Comparison of ENCODE assay signal across 16 cellular contexts in the genomic region with DNA sequence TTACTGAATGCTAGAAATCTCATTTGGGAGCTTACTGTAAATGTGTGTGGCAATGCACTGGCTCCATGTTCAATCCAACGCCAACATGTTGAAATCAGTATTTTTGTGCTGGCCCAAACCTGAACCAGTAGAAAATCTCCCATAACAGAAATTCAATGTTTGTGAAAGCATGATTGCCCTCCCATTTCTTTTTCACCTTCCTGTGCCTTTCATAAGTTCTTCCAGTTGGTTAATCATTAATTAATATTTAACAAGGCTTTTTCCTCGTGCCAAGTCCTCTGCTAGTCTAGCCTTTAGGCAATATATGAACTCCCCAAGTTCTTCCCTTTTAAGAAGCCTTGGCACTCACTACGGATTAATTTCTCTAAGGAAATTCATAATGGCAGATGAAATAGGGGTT. TPM values are rescaled to one million over a fixed set of nuclear protein-coding genes. Genes with fewer than 3 reads are reported as not detected.
DNase-seq lines count a peak whose midpoint lies in the region; ATAC-seq and TF ChIP-seq lines count a peak whose summit lies in the region.
"Had no signal": no experiment of that assay in that cellular context is flagged by ENCODE, and none has a peak within 500 bp of the region (broad histone marks: within the 10 kb centered on the region; RNA-seq: fewer than 3 reads in every experiment).

No MANE protein-coding gene starts in this region.

- H3K36me3 ChIP-seq in HCT116 (ENCODE audit: control insufficient read depth in 1 of 2, insufficient read depth in 2 of 2, low read length in 2 of 2) = no peaks in the 10 kb centered on the region
- no peaks in the 10 kb centered on the region for H3K36me3 ChIP-seq in left lung
- H3K36me3 ChIP-seq in thoracic aorta = no peaks in the 10 kb centered on the region
- H3K36me3 ChIP-seq: BE2C had no signal

- no peaks in the 10 kb centered on the region for H3K36me3 Mint-ChIP-seq in brain

- no peaks in the 10 kb centered on the region for H3K27me3 ChIP-seq in HCT116 (ENCODE audit: insufficient read depth, low read length)
- H3K27me3 ChIP-seq in left lung = peaks cover 25 to 41% of the 10 kb centered on the region in 2 donors
- no peaks in the 10 kb centered on the region for H3K27me3 ChIP-seq in thoracic aorta (replicated peaks; ENCODE audit: insufficient read depth)
- H3K27me3 ChIP-seq: BE2C had no signal

- H3K27me3 Mint-ChIP-seq in brain = peaks cover 21% of the 10 kb centered on the region

- H3K4me2 ChIP-seq in HCT116 (ENCODE audit: low read length) = peak overlapping the region; percentile 79

- CTCF ChIA-PET in HCT116 (lab: Charles Lee) = no interaction called here

- no peak for TF ChIP-seq CTCF in HCT116 (IDR thresholded peaks at IDR 0.05 in 2 of 3, conservative IDR thresholded peaks at IDR 0.05 in 1 of 3; ENCODE audit: borderline replicate concordance in 1 of 3, insufficient read depth in 1 of 3, low read depth in 2 of 3, low read length in 2 of 3)
- TF ChIP-seq CTCF in brain (conservative IDR thresholded peaks at IDR 0.05) = no peak
- no peak for TF ChIP-seq CTCF in left lung (IDR thresholded peaks at IDR 0.05)
- TF ChIP-seq CTCF in thoracic aorta (IDR thresholded peaks at IDR 0.05) = no peak

- H2AFZ ChIP-seq in HCT116 (ENCODE audit: low read depth, low read length, poor library complexity, severe bottlenecking) = peak overlapping the region; percentile 46

- H3K9me3 ChIP-seq in HCT116 (ENCODE audit: control insufficient read depth in 1 of 2, insufficient read depth in 1 of 2, low read depth in 1 of 2, low read length in 2 of 2) = no peaks in the 10 kb centered on the region
- no peaks in the 10 kb centered on the region for H3K9me3 ChIP-seq in left lung
- H3K9me3 ChIP-seq in thoracic aorta = no peaks in the 10 kb centered on the region
- H3K9me3 ChIP-seq: BE2C had no signal

- RAD21 ChIA-PET in HCT116 (lab: Charles Lee; ENCODE audit: low non-redundant PET in 1 of 2, low total read pairs in 2 of 2, uncharacterized antibody in 2 of 2, unreplicated experiment in 2 of 2) = no interaction called here

- no peak for TF ChIP-seq RAD21 in HCT116 (IDR thresholded peaks at IDR 0.05; ENCODE audit: low read depth)

- H3K79me2 ChIP-seq in HCT116 (ENCODE audit: insufficient read depth, low read length) = peaks cover 36% of the 10 kb centered on the region

- H4K20me1 ChIP-seq in HCT116 (ENCODE audit: insufficient read depth) = no peaks in the 10 kb centered on the region

- peak overlapping the region in 3 of 5 experiments; percentile 95 to 97 (median 97) for H3K4me3 Mint-ChIP-seq in brain

- H3K4me3 ChIP-seq in HCT116 (replicated peaks in 1 of 2; ENCODE audit: low read depth in 1 of 2, low read length in 2 of 2) (peak overlapping the region in 1 of 2 experiments; percentile 70; a peak in 2 of 4 replicates), left lung (no peak overlapping the region), thoracic aorta (no peak overlapping the region)
- H3K4me3 ChIP-seq: skin epidermis had no signal

- H3K9me3 Mint-ChIP-seq in brain = peaks cover 0 to 2% (median 0%) of the 10 kb centered on the region in 5 experiments

- no peak for DNase-seq in HCT116 (ENCODE audit: low read depth, low spot score)
- no peak for DNase-seq in left lung
- DNase-seq in thoracic aorta (ENCODE audit: low spot score) = no peak
- no peak for DNase-seq in retina
- DNase-seq in NCI-H510A (lab: John Stamatoyannopoulos, UW) = no peak
- DNase-seq: activated CD4-positive, alpha-beta T cell treated with anti-CD3 and anti-CD28 coated beads for 48 hours; activated CD8-positive, alpha-beta memory T cell treated with anti-CD3 and anti-CD28 coated beads, Interleukin-2, amount 50 U/mL, for 48 hours; BE2C; DMS153; KG1; occipital lobe; stimulated activated naive CD4-positive, alpha-beta T cell had no signal

- TF ChIP-seq POLR2A in HCT116 (IDR thresholded peaks at IDR 0.05; ENCODE audit: borderline replicate concordance, extremely low read depth, insufficient read depth, insufficient read length) = no peak

- ATAC-seq in HCT116 (no peak), left lung (no peak), thoracic aorta (ENCODE audit: insufficient number of reproducible peaks, low FRiP score, low read depth) (no peak), HG03469 (IDR thresholded peaks at IDR 0.05; ENCODE audit: unreplicated experiment) (no peak), GM18861 (IDR thresholded peaks at IDR 0.05; ENCODE audit: unreplicated experiment) (no peak)

- H3K4me1 ChIP-seq in HCT116 (ENCODE audit: control insufficient read depth in 1 of 2, insufficient read depth in 2 of 2, low read length in 2 of 2) = peaks cover 13 to 25% of the 10 kb centered on the region in 2 experiments
- H3K4me1 ChIP-seq in left lung = no peaks in the 10 kb centered on the region
- H3K4me1 ChIP-seq in thoracic aorta (ENCODE audit: control insufficient read depth in 1 of 2, low read depth in 2 of 2) = peaks cover 0 to 7% of the 10 kb centered on the region in 2 donors

- H3K9me2 ChIP-seq in HCT116 (ENCODE audit: insufficient read depth) = no peaks in the 10 kb centered on the region

- POLR2A ChIA-PET in HCT116 (lab: Charles Lee) = no interaction called here

- H3K9ac ChIP-seq in HCT116 (ENCODE audit: low read length) = peak overlapping the region; percentile 35; the same call in 1 of the 2 replicates

- no TSS peak for BruUV-seq in HCT116 (replicated peaks; lab: Mats Ljungman, UMichigan)

- H3K4me1 Mint-ChIP-seq in brain = peaks cover 36% of the 10 kb centered on the region

- intact Hi-C loops in HCT116 (cut with micrococcal nuclease) = no loop called here
- intact Hi-C loops in left lung (cut with DNase I) = no loop called here

- H3K27ac ChIP-seq in HCT116 (ENCODE audit: low read depth, low read length) (peak overlapping the region; percentile 85; the same call in 1 of the 2 replicates), left lung (peak overlapping the region; percentile 41 to 85), thoracic aorta (peak overlapping the region; percentile 95 to 96)

- peak overlapping the region in 1 of 5 experiments; percentile 97 for H3K27ac Mint-ChIP-seq in brain

TF ChIP-seq in HCT116, 20 proteins besides CTCF, POLR2A, EP300 and RAD21:
- TF ChIP-seq SIN3A (IDR thresholded peaks at IDR 0.05; ENCODE audit: low read depth) (no peak), EZH2phosphoT487 (IDR thresholded peaks at IDR 0.05; ENCODE audit: borderline replicate concordance) (no peak), FOSL1 (IDR thresholded peaks at IDR 0.05; ENCODE audit: low read depth) (no peak), ZNF274 (IDR thresholded peaks at IDR 0.05; ENCODE audit: low read depth, low read length) (no peak), ZFX (IDR thresholded peaks at IDR 0.05) (no peak), EGR1 (IDR thresholded peaks at IDR 0.05; ENCODE audit: low read depth) (no peak)
- TF ChIP-seq, protein P1, sequence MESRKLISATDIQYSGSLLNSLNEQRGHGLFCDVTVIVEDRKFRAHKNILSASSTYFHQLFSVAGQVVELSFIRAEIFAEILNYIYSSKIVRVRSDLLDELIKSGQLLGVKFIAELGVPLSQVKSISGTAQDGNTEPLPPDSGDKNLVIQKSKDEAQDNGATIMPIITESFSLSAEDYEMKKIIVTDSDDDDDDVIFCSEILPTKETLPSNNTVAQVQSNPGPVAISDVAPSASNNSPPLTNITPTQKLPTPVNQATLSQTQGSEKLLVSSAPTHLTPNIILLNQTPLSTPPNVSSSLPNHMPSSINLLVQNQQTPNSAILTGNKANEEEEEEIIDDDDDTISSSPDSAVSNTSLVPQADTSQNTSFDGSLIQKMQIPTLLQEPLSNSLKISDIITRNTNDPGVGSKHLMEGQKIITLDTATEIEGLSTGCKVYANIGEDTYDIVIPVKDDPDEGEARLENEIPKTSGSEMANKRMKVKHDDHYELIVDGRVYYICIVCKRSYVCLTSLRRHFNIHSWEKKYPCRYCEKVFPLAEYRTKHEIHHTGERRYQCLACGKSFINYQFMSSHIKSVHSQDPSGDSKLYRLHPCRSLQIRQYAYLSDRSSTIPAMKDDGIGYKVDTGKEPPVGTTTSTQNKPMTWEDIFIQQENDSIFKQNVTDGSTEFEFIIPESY (IDR thresholded peaks at IDR 0.05; ENCODE audit: extremely low read depth, insufficient replicate concordance, low read length) = no peak
- TF ChIP-seq, protein P2, sequence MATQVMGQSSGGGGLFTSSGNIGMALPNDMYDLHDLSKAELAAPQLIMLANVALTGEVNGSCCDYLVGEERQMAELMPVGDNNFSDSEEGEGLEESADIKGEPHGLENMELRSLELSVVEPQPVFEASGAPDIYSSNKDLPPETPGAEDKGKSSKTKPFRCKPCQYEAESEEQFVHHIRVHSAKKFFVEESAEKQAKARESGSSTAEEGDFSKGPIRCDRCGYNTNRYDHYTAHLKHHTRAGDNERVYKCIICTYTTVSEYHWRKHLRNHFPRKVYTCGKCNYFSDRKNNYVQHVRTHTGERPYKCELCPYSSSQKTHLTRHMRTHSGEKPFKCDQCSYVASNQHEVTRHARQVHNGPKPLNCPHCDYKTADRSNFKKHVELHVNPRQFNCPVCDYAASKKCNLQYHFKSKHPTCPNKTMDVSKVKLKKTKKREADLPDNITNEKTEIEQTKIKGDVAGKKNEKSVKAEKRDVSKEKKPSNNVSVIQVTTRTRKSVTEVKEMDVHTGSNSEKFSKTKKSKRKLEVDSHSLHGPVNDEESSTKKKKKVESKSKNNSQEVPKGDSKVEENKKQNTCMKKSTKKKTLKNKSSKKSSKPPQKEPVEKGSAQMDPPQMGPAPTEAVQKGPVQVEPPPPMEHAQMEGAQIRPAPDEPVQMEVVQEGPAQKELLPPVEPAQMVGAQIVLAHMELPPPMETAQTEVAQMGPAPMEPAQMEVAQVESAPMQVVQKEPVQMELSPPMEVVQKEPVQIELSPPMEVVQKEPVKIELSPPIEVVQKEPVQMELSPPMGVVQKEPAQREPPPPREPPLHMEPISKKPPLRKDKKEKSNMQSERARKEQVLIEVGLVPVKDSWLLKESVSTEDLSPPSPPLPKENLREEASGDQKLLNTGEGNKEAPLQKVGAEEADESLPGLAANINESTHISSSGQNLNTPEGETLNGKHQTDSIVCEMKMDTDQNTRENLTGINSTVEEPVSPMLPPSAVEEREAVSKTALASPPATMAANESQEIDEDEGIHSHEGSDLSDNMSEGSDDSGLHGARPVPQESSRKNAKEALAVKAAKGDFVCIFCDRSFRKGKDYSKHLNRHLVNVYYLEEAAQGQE (IDR thresholded peaks at IDR 0.05; ENCODE audit: low read depth) = no peak
- TF ChIP-seq, protein P3, sequence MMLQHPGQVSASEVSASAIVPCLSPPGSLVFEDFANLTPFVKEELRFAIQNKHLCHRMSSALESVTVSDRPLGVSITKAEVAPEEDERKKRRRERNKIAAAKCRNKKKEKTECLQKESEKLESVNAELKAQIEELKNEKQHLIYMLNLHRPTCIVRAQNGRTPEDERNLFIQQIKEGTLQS (IDR thresholded peaks at IDR 0.05) = no peak

RNA-seq across cellular contexts. Expression of a gene that starts 1.3 kb away (rescaled TPM):
- 50.8 TPM for total RNA-seq in HCT116 (2021; ENCODE audit: unreplicated experiment)
- polyA plus RNA-seq in HCT116 (2012) = 29.2 and 35.8 TPM in 2 replicates
- polyA plus RNA-seq in brain (ENCODE audit: insufficient read depth, low read depth, low replicate concordance) = 18.0 TPM
- 100 to 1,000 TPM; 186 to 354 TPM for total RNA-seq in left lung
- 100 to 1,000 TPM; 466 to 474 TPM for total RNA-seq in thoracic aorta
